In genomic region chr21:33643658-33644311, GRCh38 we compare ENCODE assay signal across 8 cellular contexts. TPM values are rescaled to one million over a fixed set of nuclear protein-coding genes. Genes with fewer than 3 reads are reported as not detected.
DNase-seq lines count a peak whose midpoint lies in the region; ATAC-seq and TF ChIP-seq lines count a peak whose summit lies in the region.

No MANE protein-coding gene starts in this region.

- in situ Hi-C loops in IMR-90 (cut with MboI; ENCODE audit: low sequenced_read_pairs): loop anchor here (10.0 kb wide), 1 partner anchor 241 kb away; no protein-coding TSS in a partner anchor

- TF ChIP-seq CTCF in BE2C (IDR thresholded peaks at IDR 0.05; ENCODE audit: low read depth, low read length) (no peak), IMR-90 (conservative IDR thresholded peaks at IDR 0.05; ENCODE audit: low read depth, low read length) (no peak), thyroid gland (IDR thresholded peaks at IDR 0.05) (no peak), GM10266 (IDR thresholded peaks at IDR 0.05; ENCODE audit: control insufficient read depth, insufficient read depth, low read depth, missing control alignments) (no peak)

- peak overlapping the region; percentile 96 for H3K14ac ChIP-seq in IMR-90 (replicated peaks; ENCODE audit: low read depth, low read length)

- peak overlapping the region; percentile 78 for H3K18ac ChIP-seq in IMR-90 (ENCODE audit: low read depth, low read length)

- DNase-seq in BE2C (no peak), IMR-90 (no peak), astrocyte of the hippocampus (ENCODE audit: low read depth, low spot score) (peak; percentile 50), left kidney (ENCODE audit: low read depth, low spot score) (peak; percentile 43), thyroid gland (no peak), GF-D8 (lab: John Stamatoyannopoulos, UW) (no peak), cortex of kidney (lab: John Stamatoyannopoulos, UW) (no peak), GM10266 (ENCODE audit: extremely low spot score) (no peak)

- peak overlapping the region; percentile 87 for H3K4me2 ChIP-seq in IMR-90 (ENCODE audit: low read depth, low read length)

- peaks cover 4% of the 10 kb centered on the region; the same call in 1 of the 2 replicates for H3K36me3 ChIP-seq in BE2C
- no peaks in the 10 kb centered on the region for H3K36me3 ChIP-seq in IMR-90 (ENCODE audit: control insufficient read depth, insufficient read depth, low read length)
- no peaks in the 10 kb centered on the region for H3K36me3 ChIP-seq in thyroid gland

- POLR2A ChIA-PET in IMR-90 (lab: Charles Lee; ENCODE audit: unreplicated experiment): no interaction called here

- H3K27me3 ChIP-seq in BE2C: no peaks in the 10 kb centered on the region
- no peaks in the 10 kb centered on the region for H3K27me3 ChIP-seq in IMR-90 (ENCODE audit: control insufficient read depth, insufficient read depth, low read length)
- no peaks in the 10 kb centered on the region for H3K27me3 ChIP-seq in thyroid gland

- H2BK120ac ChIP-seq in IMR-90 (ENCODE audit: low read depth, low read length): peak overlapping the region; percentile 5; the same call in 1 of the 2 replicates

- peak overlapping the region; percentile 12; the same call in 1 of the 2 replicates for H4K91ac ChIP-seq in IMR-90 (ENCODE audit: insufficient read depth, low read depth, low read length)

- no peak for TF ChIP-seq POLR2A in IMR-90 (IDR thresholded peaks at IDR 0.05; ENCODE audit: low read depth, low read length)
- TF ChIP-seq POLR2A in thyroid gland (IDR thresholded peaks at IDR 0.05): no peak

- H3K4me3 ChIP-seq in BE2C (ENCODE audit: low read depth, low read length) (peak overlapping the region; percentile 88), IMR-90 (ENCODE audit: insufficient read depth, low read depth, low read length) (peak overlapping the region; percentile 96), thyroid gland (replicated peaks in 1 of 3) (peak overlapping the region in 2 of 3 donors; percentile 54 to 95)

- dilution Hi-C loops in IMR-90 (cut with HindIII; ENCODE audit: low sequenced_read_pairs, unreplicated experiment): no loop called here

- intact Hi-C loops in IMR-90 (cut with micrococcal nuclease) (loop anchor here (1.0 to 5.0 kb wide), 3 partner anchors 118 to 251 kb away; no protein-coding TSS in a partner anchor), thyroid gland (cut with DNase I) (no loop called here)

- no peak overlapping the region for H2BK15ac ChIP-seq in IMR-90 (ENCODE audit: low read depth, low read length)

- peak overlapping the region; percentile 29 for H2AK9ac ChIP-seq in IMR-90 (replicated peaks; ENCODE audit: low read depth, low read length, poor library complexity)

- CTCF ChIA-PET in IMR-90 (lab: Yijun Ruan, JAX): interaction anchor here (0.6 kb wide), 2 partner anchors 70 to 129 kb away, joined by 3 to 9 read pairs; no protein-coding TSS in a partner anchor

- H2AK5ac ChIP-seq in IMR-90 (ENCODE audit: low read depth, low read length): peak overlapping the region; percentile 48; the same call in 1 of the 2 replicates

- H3K9ac ChIP-seq in IMR-90 (ENCODE audit: low read depth, low read length): peak overlapping the region; percentile 99

- peak overlapping the region; percentile 54 for H3K4ac ChIP-seq in IMR-90 (ENCODE audit: low read depth, low read length)

- peaks cover 15 to 68% of the 10 kb centered on the region in 2 experiments for H3K79me1 ChIP-seq in IMR-90 (ENCODE audit: low read depth in 1 of 2, low read length in 2 of 2)

- no TSS peak for BruUV-seq in IMR-90 (replicated peaks; lab: Mats Ljungman, UMichigan)

- no CpG with 5 or more reads among the region's 7 CpGs for WGBS in IMR-90 (ENCODE audit: extremely low coverage in 2 of 2, insufficient read length in 1 of 2), 2 experiments
- WGBS in thyroid gland, 2 donors: 17 to 21% methylated on average over 7 of the region's 7 CpGs

- peak overlapping the region in 1 of 2 experiments; percentile 54; a peak in 2 of 4 replicates for H4K8ac ChIP-seq in IMR-90 (ENCODE audit: low read depth in 2 of 2, low read length in 2 of 2)

- H3K27ac ChIP-seq in IMR-90 (ENCODE audit: insufficient read depth, low read length) (peak overlapping the region; percentile 96), thyroid gland (peak overlapping the region in 2 of 3 donors; percentile 76 to 86)

- peak overlapping the region; percentile 77 for H3K56ac ChIP-seq in IMR-90 (ENCODE audit: extremely low read depth, insufficient read depth, low read length)

- H3K4me1 ChIP-seq in BE2C (no peaks in the 10 kb centered on the region), IMR-90 (ENCODE audit: control insufficient read depth, insufficient read depth, low read length) (peaks cover 7% of the 10 kb centered on the region; the same call in 1 of the 2 replicates), thyroid gland (peaks cover 20 to 21% of the 10 kb centered on the region in 2 donors)

- no peak for ATAC-seq in IMR-90 (ENCODE audit: low read depth)

- peaks cover 11% of the 10 kb centered on the region; the same call in 1 of the 2 replicates for H4K20me1 ChIP-seq in IMR-90 (ENCODE audit: insufficient read depth, low read length)

- H3K9me1 ChIP-seq in IMR-90 (ENCODE audit: insufficient read depth, low read length): peaks cover 3% of the 10 kb centered on the region

- TF ChIP-seq RAD21 in IMR-90 (IDR thresholded peaks at IDR 0.05; ENCODE audit: low read length): no peak

- H3K9me3 ChIP-seq in BE2C (no peaks in the 10 kb centered on the region), IMR-90 (ENCODE audit: control insufficient read depth, insufficient read depth, low read length) (no peaks in the 10 kb centered on the region), thyroid gland (no peaks in the 10 kb centered on the region)

- peak overlapping the region; percentile 5; the same call in 1 of the 2 replicates for H4K5ac ChIP-seq in IMR-90 (ENCODE audit: low read depth, low read length)

- H2BK5ac ChIP-seq in IMR-90 (ENCODE audit: low read depth, low read length, poor library complexity, severe bottlenecking): peak overlapping the region; percentile 67

- H2AFZ ChIP-seq in IMR-90 (replicated peaks; ENCODE audit: low read length, poor library complexity): peak overlapping the region; percentile 59

- peak overlapping the region; percentile 89 for H3K23ac ChIP-seq in IMR-90 (ENCODE audit: low read depth, low read length)

- H2BK20ac ChIP-seq in IMR-90 (ENCODE audit: low read depth, low read length): peak overlapping the region; percentile 2; the same call in 1 of the 2 replicates

TF ChIP-seq in IMR-90, 13 proteins besides CTCF, POLR2A, EP300 and RAD21:
- no peak for TF ChIP-seq RCOR1 (IDR thresholded peaks at IDR 0.05; ENCODE audit: insufficient replicate concordance, low read length)
- TF ChIP-seq MAZ (IDR thresholded peaks at IDR 0.05; ENCODE audit: borderline replicate concordance, low read depth, low read length): no peak
- TF ChIP-seq SMC3 (IDR thresholded peaks at IDR 0.05; ENCODE audit: low read depth, low read length): 0 out of 2 replicates have a peak, but pooled peaks have one; percentile 6

RNA-seq across cellular contexts. Expression of gene ITSN1, which starts 1.5 kb away (rescaled TPM):
- 19.4 TPM for polyA plus RNA-seq in BE2C (2012; ENCODE audit: insufficient read depth, insufficient read length, low read depth)
- total RNA-seq in IMR-90 (2012; rRNA removed) (56.4 and 62.0 TPM in 2 replicates), thyroid gland (10 to 100 TPM; 29.6 to 42.2 (median 41.1) TPM)
- 40.3 and 45.4 TPM in 2 replicates for polyA plus RNA-seq in IMR-90 (2012; rRNA removed)
- polyA plus RNA-seq in IMR-90 (2012; cell fraction: cytosol; rRNA removed): 25.6 and 29.6 TPM in 2 replicates
- 68.1 and 155 TPM in 2 replicates for polyA plus RNA-seq in IMR-90 (2012; cell fraction: nucleus; rRNA removed; ENCODE audit: low replicate concordance)

RNA-seq across cellular contexts. Expression of gene CRYZL1, which starts 2.2 kb away (rescaled TPM):
- polyA plus RNA-seq in BE2C (2012; ENCODE audit: insufficient read depth, insufficient read length, low read depth): 23.7 TPM
- total RNA-seq in IMR-90 (2012; rRNA removed) (19.9 and 23.1 TPM in 2 replicates), thyroid gland (10 to 100 TPM; 27.9 to 53.5 (median 33.9) TPM)
- 23.7 and 28.5 TPM in 2 replicates for polyA plus RNA-seq in IMR-90 (2012; rRNA removed)
- 6.0 and 13.5 TPM in 2 replicates for polyA plus RNA-seq in IMR-90 (2012; cell fraction: cytosol; rRNA removed)
- 4.7 and 68.1 TPM in 2 replicates for polyA plus RNA-seq in IMR-90 (2012; cell fraction: nucleus; rRNA removed; ENCODE audit: low replicate concordance)

RNA-seq across cellular contexts. Expression of gene DONSON, which starts 55.3 kb away (rescaled TPM):
- 16.3 TPM for polyA plus RNA-seq in BE2C (2012; ENCODE audit: insufficient read depth, insufficient read length, low read depth)
- total RNA-seq in IMR-90 (2012; rRNA removed) (14.3 and 16.7 TPM in 2 replicates), thyroid gland (10 to 100 TPM in 1 of 4 donors, 1 to 10 TPM in 3; 4.2 to 13.3 (median 6.7) TPM)
- polyA plus RNA-seq in IMR-90 (2012; rRNA removed): 16.6 and 17.2 TPM in 2 replicates
- polyA plus RNA-seq in IMR-90 (2012; cell fraction: cytosol; rRNA removed): 4.2 and 5.7 TPM in 2 replicates
- polyA plus RNA-seq in IMR-90 (2012; cell fraction: nucleus; rRNA removed; ENCODE audit: low replicate concordance): 7.1 and 32.4 TPM in 2 replicates

Comparison
In these comparisons a context has a peak if more than half of its experiments do, and no peak if none do; other contexts are left out.
1. DNase-seq: peak in astrocyte of the hippocampus (single experiment) and left kidney (single experiment); none in BE2C (single experiment), IMR-90 (single experiment), thyroid gland (0 of 2), GF-D8 (single experiment), cortex of kidney (single experiment) and GM10266 (single experiment).
2. Peak in every context shown above with its lines, with median percentiles within 50 percentile points of each other: H3K4me3 ChIP-seq.